Comparison of ENCODE assay signal across 8 cellular contexts in genomic region chr10:68156373-68157185, GRCh38.
DNase-seq lines count a peak whose midpoint lies in the region; ATAC-seq and FAIRE-seq lines count a peak whose summit lies in the region.

No MANE protein-coding gene starts in this region.

- DNase-seq in GDM1 (lab: John Stamatoyannopoulos, UW) (peak; percentile 32), HTR-8/SVneo (ENCODE audit: insufficient read length, low spot score) (peak; percentile 51), SW480 (ENCODE audit: low spot score) (peak; percentile 44), amniotic stem cell (lab: John Stamatoyannopoulos, UW) (peak; percentile 48), iPS DF 19.7 (ENCODE audit: low read depth, low spot score) (peak; percentile 25)
- DNase-seq in stimulated activated CD4-positive, alpha-beta T cell treated with anti-CD3 and anti-CD28 coated beads, Interleukin-1b, Interleukin-23, amount 100 ng/mL, for 1 hour (ENCODE audit: low read depth in 2 of 2), result peak; percentile 8 to 38

- FAIRE-seq in HTR-8/SVneo (lab: Jason Lieb, UNC), result no peak

- ATAC-seq in GM21423 (IDR thresholded peaks at IDR 0.05; ENCODE audit: unreplicated experiment) (no peak), GM18858 (IDR thresholded peaks at IDR 0.05; ENCODE audit: unreplicated experiment) (no peak)
